ENCODE assay signal across 8 cellular contexts in the genomic region with DNA sequence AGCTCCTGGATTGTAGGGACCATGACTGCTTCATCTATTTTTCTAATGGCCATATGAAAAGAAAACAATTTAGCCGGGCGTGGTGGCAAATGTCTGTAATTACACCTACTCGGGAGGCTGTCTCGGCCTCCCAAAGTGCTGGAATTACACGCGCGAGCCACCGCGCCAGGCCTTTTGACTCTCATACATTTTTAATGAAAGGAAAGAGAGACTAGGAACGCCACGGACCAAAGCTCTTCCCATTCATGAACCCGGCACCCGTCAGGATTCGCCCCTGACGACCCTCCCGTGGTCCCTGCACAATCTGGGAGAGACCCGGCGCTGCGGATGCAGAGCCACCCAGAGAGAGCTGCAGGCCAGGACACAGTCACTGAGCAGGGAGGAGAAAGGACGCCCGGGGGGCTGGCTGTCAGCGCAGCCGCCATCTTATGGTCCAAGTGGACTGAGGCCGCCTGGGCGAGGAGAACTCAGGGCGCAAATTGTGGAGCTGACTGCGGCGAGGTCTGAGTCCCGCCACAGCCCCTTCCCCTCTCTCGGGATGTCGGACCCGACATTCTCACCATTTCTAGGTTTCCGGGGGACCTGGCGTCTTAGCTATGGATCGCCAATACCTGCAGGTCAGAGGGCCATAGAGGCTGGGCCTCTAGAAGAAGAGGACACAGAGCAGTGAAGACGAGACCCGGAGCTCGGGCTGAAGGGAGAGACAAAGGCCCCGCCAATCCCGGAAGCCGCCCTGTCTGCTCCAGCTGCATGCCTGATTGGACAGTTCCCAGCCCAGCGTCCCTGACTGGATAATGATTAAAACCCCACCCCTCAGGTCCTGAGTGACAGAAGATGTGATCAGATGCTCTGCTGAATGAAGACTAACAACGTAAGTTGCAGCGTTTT. TPM values are rescaled to one million over a fixed set of nuclear protein-coding genes. Genes with fewer than 3 reads are reported as not detected.
DNase-seq lines count a peak whose midpoint lies in the region; ATAC-seq and TF ChIP-seq lines count a peak whose summit lies in the region.

TSS of gene ZNF681 (minus strand) at position 705 of the 888 bp plus-strand sequence. CDS start at position 563, 142 bp downstream.

- TF ChIP-seq CTCF in CD4-positive, alpha-beta T cell (IDR thresholded peaks at IDR 0.05): no peak
- TF ChIP-seq CTCF in PC-3 (conservative IDR thresholded peaks at IDR 0.05; ENCODE audit: low read depth, low read length) (no peak; the same call in 1 of the 2 replicates), foreskin fibroblast (IDR thresholded peaks at IDR 0.05; ENCODE audit: low read depth, low read length) (no peak)

- H3K4me1 ChIP-seq in PC-3 (ENCODE audit: insufficient read depth, low read length) (peaks cover 5% of the 10 kb centered on the region; the same call in 1 of the 2 replicates), neuron (ENCODE audit: insufficient read depth, low read length) (peaks cover 8% of the 10 kb centered on the region), stomach smooth muscle (ENCODE audit: control insufficient read depth, insufficient read depth, low read length) (peaks cover 5% of the 10 kb centered on the region)

- ATAC-seq in CD4-positive, alpha-beta T cell (ENCODE audit: poor library complexity): peak; percentile 88
- ATAC-seq in GM19328 (IDR thresholded peaks at IDR 0.05; ENCODE audit: unreplicated experiment) (peak; percentile 61), HG03521 (IDR thresholded peaks at IDR 0.05; ENCODE audit: unreplicated experiment) (peak; percentile 72), PC-3 (peak; percentile 86)

- H3K9me3 ChIP-seq in CD4-positive, alpha-beta T cell (ENCODE audit: control insufficient read depth, low read length): no peaks in the 10 kb centered on the region
- H3K9me3 ChIP-seq in PC-3 (ENCODE audit: low read length): 0 out of 2 replicates have a peak, but pooled peaks cover 7% of the 10 kb centered on the region
- H3K9me3 ChIP-seq in neuron (ENCODE audit: low read length): peaks cover 18% of the 10 kb centered on the region
- no peaks in the 10 kb centered on the region for H3K9me3 ChIP-seq in stomach smooth muscle (ENCODE audit: control insufficient read depth in 2 of 2, low read length in 2 of 2)

- peak within 1 kb of the TSS; percentile 81 for H3K4me3 ChIP-seq in PC-3 (ENCODE audit: low read length)
- peak within 1 kb of the TSS; percentile 76 to 90 for H3K4me3 ChIP-seq in foreskin fibroblast (ENCODE audit: low read depth in 1 of 2, low read length in 2 of 2)
- peak within 1 kb of the TSS; percentile 96 for H3K4me3 ChIP-seq in neuron (ENCODE audit: low read length)
- peak within 1 kb of the TSS; percentile 87 to 88 for H3K4me3 ChIP-seq in stomach smooth muscle (ENCODE audit: low read length in 2 of 2)

- peak within 1 kb of the TSS; percentile 64 for H3K27ac ChIP-seq in CD4-positive, alpha-beta T cell (ENCODE audit: low read depth, low read length)
- H3K27ac ChIP-seq in PC-3 (ENCODE audit: low read length) (peak within 1 kb of the TSS; percentile 47), stomach smooth muscle (ENCODE audit: low read length) (peak within 1 kb of the TSS; percentile 37)

- peak within 1 kb of the TSS; percentile 85 for H3K9ac ChIP-seq in PC-3 (ENCODE audit: low read length)
- peak within 1 kb of the TSS; percentile 78 to 79 for H3K9ac ChIP-seq in stomach smooth muscle (ENCODE audit: low read length in 2 of 2)

- H2AFZ ChIP-seq in PC-3 (ENCODE audit: low read length) (peak within 1 kb of the TSS; percentile 92), neuron (ENCODE audit: low read depth, low read length) (peak within 1 kb of the TSS; percentile 80)

- H3K27me3 ChIP-seq in CD4-positive, alpha-beta T cell (ENCODE audit: control insufficient read depth, insufficient read depth, low read length): no peaks in the 10 kb centered on the region
- H3K27me3 ChIP-seq in PC-3 (ENCODE audit: low read length) (no peaks in the 10 kb centered on the region), neuron (ENCODE audit: insufficient read depth, low read length) (no peaks in the 10 kb centered on the region), stomach smooth muscle (ENCODE audit: control insufficient read depth in 1 of 2, insufficient read depth in 2 of 2, low read length in 2 of 2) (no peaks in the 10 kb centered on the region)

- intact Hi-C loops in CD4-positive, alpha-beta T cell (cut with DNase I, micrococcal nuclease): loop anchor here (2.0 to 10.0 kb wide), 7 partner anchors 40 to 486 kb away; partner anchors contain the start of genes ZNF675 (in 2 of the 2), ZNF726 (in 1 of the 2) and ZNF91 (in 1 of the 2)
- intact Hi-C loops in PC-3 (cut with micrococcal nuclease): no loop called here

- no peaks in the 10 kb centered on the region for H3F3A ChIP-seq in PC-3 (ENCODE audit: low read length, unreplicated experiment)

- H3K4me3 Mint-ChIP-seq in CD4-positive, alpha-beta T cell: peak within 1 kb of the TSS; percentile 98

- CTCF ChIA-PET in CD4-positive, alpha-beta T cell (lab: Charles Lee): interaction anchor here (0.8 to 0.9 kb wide), 2 partner anchors 68 to 73 kb away, joined by 3 to 4 read pairs; no protein-coding TSS in a partner anchor
- CTCF ChIA-PET in PC-3 (lab: Charles Lee): no interaction called here

- POLR2A ChIA-PET in CD4-positive, alpha-beta T cell (lab: Charles Lee): interaction anchor here (0.6 to 3.5 kb wide), 24 partner anchors 9 to 1991 kb away, joined by 3 to 42 read pairs (median 4); partner anchors contain the start of genes ZNF100, ZNF254, ZNF257 and ZNF43
- POLR2A ChIA-PET in PC-3 (lab: Charles Lee; ENCODE audit: unreplicated experiment): no interaction called here

- no peaks in the 10 kb centered on the region for H4K20me1 ChIP-seq in PC-3 (ENCODE audit: low read length)

- H3K4me1 Mint-ChIP-seq in CD4-positive, alpha-beta T cell (ENCODE audit: low read depth): peaks cover 32% of the 10 kb centered on the region

- no peaks in the 10 kb centered on the region for H3K27me3 Mint-ChIP-seq in CD4-positive, alpha-beta T cell

- H3K27ac Mint-ChIP-seq in CD4-positive, alpha-beta T cell: peak within 1 kb of the TSS; percentile 98

- H3K36me3 ChIP-seq in PC-3 (ENCODE audit: low read depth, low read length) (peaks cover 16% of the 10 kb centered on the region), neuron (ENCODE audit: insufficient read depth, low read length) (peaks cover 15% of the 10 kb centered on the region), stomach smooth muscle (ENCODE audit: control insufficient read depth in 2 of 2, insufficient read depth in 2 of 2, low read length in 2 of 2) (no peaks in the 10 kb centered on the region)

- H3K36me3 Mint-ChIP-seq in CD4-positive, alpha-beta T cell (ENCODE audit: low read depth): peaks cover 40% of the 10 kb centered on the region

- peak; percentile 73 to 89 (median 78) for DNase-seq in CD4-positive, alpha-beta T cell
- DNase-seq in PC-3: peak; percentile 90
- peak; percentile 80 for DNase-seq in activated T-helper 9 cell treated with anti-CD3 and anti-CD28 coated beads, Interleukin-2, amount 50 U/mL, for 16 hours (ENCODE audit: low read depth)
- peak; percentile 53 to 86 for DNase-seq in foreskin fibroblast

- TSS peak; percentile 73 for BruUV-seq in PC-3 (replicated peaks; lab: Mats Ljungman, UMichigan)

- H3K79me2 ChIP-seq in PC-3 (ENCODE audit: low read length): peaks cover 29% of the 10 kb centered on the region

- no peaks in the 10 kb centered on the region for H3K9me2 ChIP-seq in PC-3 (replicated peaks; ENCODE audit: low read length)

- peak within 1 kb of the TSS; percentile 83 for H3K4me2 ChIP-seq in PC-3 (ENCODE audit: low read length)

- no peaks in the 10 kb centered on the region for H3K9me3 Mint-ChIP-seq in CD4-positive, alpha-beta T cell

RNA-seq across cellular contexts. Expression of gene ZNF681, which starts in this region (rescaled TPM):
- total RNA-seq in CD4-positive, alpha-beta T cell: 1 to 10 TPM; 1.6 to 2.6 TPM
- total RNA-seq in PC-3 (2014; rRNA removed): 2.5 and 2.6 TPM in 2 replicates

Comparison
In these comparisons a context has a peak if more than half of its experiments do, and no peak if none do; other contexts are left out.
1. Peak in every context shown above with its lines: DNase-seq, ATAC-seq, H3K4me3 ChIP-seq and H3K27ac ChIP-seq.